In genomic region chr5:72412283-72413055, GRCh38 we compare ENCODE assay signal across 17 cellular contexts.
DNase-seq lines count a peak whose midpoint lies in the region; ATAC-seq and TF ChIP-seq lines count a peak whose summit lies in the region.
"Had no signal": no experiment of that assay in that cellular context is flagged by ENCODE, and none has a peak within 500 bp of the region (broad histone marks: within the 10 kb centered on the region; RNA-seq: fewer than 3 reads in every experiment).

No MANE protein-coding gene starts in this region.

- no peaks in the 10 kb centered on the region for H3K27me3 ChIP-seq in PC-3 (ENCODE audit: low read length)
- H3K27me3 ChIP-seq: heart left ventricle had no signal

- H3K4me1 ChIP-seq in PC-3 (ENCODE audit: insufficient read depth, low read length): no peaks in the 10 kb centered on the region

- intact Hi-C loops in PC-3 (cut with micrococcal nuclease): no loop called here

- no peaks in the 10 kb centered on the region for H3K79me2 ChIP-seq in PC-3 (ENCODE audit: low read length)

- H3K36me3 ChIP-seq in PC-3 (ENCODE audit: low read depth, low read length): no peaks in the 10 kb centered on the region
- H3K36me3 ChIP-seq: heart left ventricle had no signal

- POLR2A ChIA-PET in PC-3 (lab: Charles Lee; ENCODE audit: unreplicated experiment): no interaction called here

- H4K20me1 ChIP-seq in PC-3 (ENCODE audit: low read length): no peaks in the 10 kb centered on the region

- ATAC-seq in PC-3 (no peak), HG03159 (IDR thresholded peaks at IDR 0.05; ENCODE audit: unreplicated experiment) (no peak)
- ATAC-seq: heart left ventricle, HepG2, mucosa of descending colon had no signal

- H3K4me3 ChIP-seq in PC-3 (ENCODE audit: low read length) (no peak overlapping the region), epithelial cell of proximal tubule (ENCODE audit: low read depth, low read length) (no peak overlapping the region)
- H3K4me3 ChIP-seq: heart left ventricle, mucosa of descending colon, PC-9 had no signal

- CTCF ChIA-PET in PC-3 (lab: Charles Lee): no interaction called here

- no TSS peak for BruUV-seq in PC-3 (replicated peaks; lab: Mats Ljungman, UMichigan)

- H3K9me3 ChIP-seq in PC-3 (ENCODE audit: low read length): no peaks in the 10 kb centered on the region
- H3K9me3 ChIP-seq: heart left ventricle, mucosa of descending colon had no signal

- peak; percentile 64 for DNase-seq in GM03348 (ENCODE audit: low spot score)
- peak; percentile 2 for DNase-seq in PC-3
- DNase-seq in epithelial cell of proximal tubule (ENCODE audit: low read depth): no peak
- peak; percentile 19 for DNase-seq in renal cortical epithelial cell (ENCODE audit: low read depth)
- no peak for DNase-seq in activated CD4-positive, alpha-beta T cell treated with anti-CD3 and anti-CD28 coated beads for 4 hours
- no peak for DNase-seq in NCI-H2107 (lab: John Stamatoyannopoulos, UW)
- no peak for DNase-seq in activated gamma-delta T cell treated with Interleukin-2 at 50 U/mL for 16 hours
- DNase-seq: activated naive CD4-positive, alpha-beta T cell treated with anti-CD3 and anti-CD28 coated beads, Interleukin-2, amount 10 ng/mL, durations not matched to agents 7 days and 5 days; CD4-positive, CD25-positive, alpha-beta regulatory T cell; central memory CD4-positive, alpha-beta T cell; heart left ventricle; mucosa of descending colon; NCI-H510A treated with DMSO at 0.1 percent for 48 hours; PC-9; posterior cingulate gyrus had no signal

- no peaks in the 10 kb centered on the region for H3K9me2 ChIP-seq in PC-3 (replicated peaks; ENCODE audit: low read length)

- no peak overlapping the region for H3K4me2 ChIP-seq in PC-3 (ENCODE audit: low read length)
- H3K4me2 ChIP-seq: PC-9 had no signal

- H3K27ac ChIP-seq in PC-3 (ENCODE audit: low read length): no peak overlapping the region
- H3K27ac ChIP-seq: heart left ventricle, PC-9 had no signal

- H2AFZ ChIP-seq in PC-3 (ENCODE audit: low read length): no peak overlapping the region
- H2AFZ ChIP-seq: PC-9 had no signal

- H3F3A ChIP-seq in PC-3 (ENCODE audit: low read length, unreplicated experiment): no peaks in the 10 kb centered on the region

- TF ChIP-seq CTCF in PC-3 (conservative IDR thresholded peaks at IDR 0.05; ENCODE audit: low read depth, low read length) (no peak), epithelial cell of proximal tubule (conservative IDR thresholded peaks at IDR 0.05; ENCODE audit: low read depth, low read length) (peak; percentile 20)

- no peak overlapping the region for H3K9ac ChIP-seq in PC-3 (ENCODE audit: low read length)

Comparison
In these comparisons a context has a peak if more than half of its experiments do, and no peak if none do; other contexts are left out.
1. DNase-seq: peak in GM03348 (single experiment), PC-3 (single experiment) and renal cortical epithelial cell (single experiment); none in epithelial cell of proximal tubule (single experiment), activated CD4-positive, alpha-beta T cell treated with anti-CD3 and anti-CD28 coated beads for 4 hours (0 of 2), NCI-H2107 (single experiment) and activated gamma-delta T cell treated with Interleukin-2 at 50 U/mL for 16 hours (single experiment).